In the genomic region with DNA sequence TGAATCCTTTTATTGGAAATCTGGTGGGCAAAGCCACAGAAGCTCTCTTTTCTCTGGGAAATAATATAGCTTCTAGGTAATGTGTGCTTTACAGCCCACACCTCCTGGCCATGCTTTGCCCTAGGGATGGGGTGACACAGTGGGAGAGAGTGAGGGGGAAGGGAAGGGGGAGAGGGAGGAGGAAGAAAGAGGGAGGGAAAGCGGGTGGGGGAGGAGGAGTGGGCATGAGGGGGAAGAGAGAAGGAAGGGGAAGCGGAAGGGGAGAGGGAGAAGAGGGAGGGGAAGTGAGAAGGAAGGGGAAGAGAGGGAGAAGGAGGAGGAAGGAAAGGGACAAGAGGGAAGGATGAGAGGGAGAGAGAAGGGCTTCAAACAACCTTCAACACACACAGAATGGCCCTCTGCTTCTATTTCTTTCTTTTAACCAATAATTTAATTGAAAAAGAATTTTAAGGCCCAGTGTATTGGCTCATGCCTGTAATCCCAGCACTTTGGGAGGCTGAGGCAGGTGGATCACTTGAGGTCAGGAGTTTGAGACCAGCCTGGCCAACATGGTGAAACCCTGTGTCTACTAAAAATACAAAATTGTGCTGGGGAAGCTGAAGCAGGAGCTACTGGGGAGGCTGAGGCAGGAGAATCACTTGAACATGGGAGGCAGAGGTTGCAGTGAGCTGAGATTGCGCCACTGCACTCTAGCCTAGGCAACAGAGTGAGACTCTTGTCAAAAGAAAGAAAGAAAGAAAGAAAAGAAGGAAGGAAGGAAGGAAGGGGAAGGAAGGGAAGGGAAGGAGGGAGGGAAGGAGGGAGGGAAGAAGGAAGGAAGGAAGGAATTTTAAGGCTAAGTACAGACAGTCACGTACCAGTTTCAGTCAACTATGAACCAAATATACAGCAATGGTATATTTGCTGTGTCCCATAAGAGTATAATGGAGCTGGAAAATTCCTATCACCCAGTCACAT, we compare ENCODE assay signal across 1 cellular context.
TF ChIP-seq lines count a peak whose summit lies in the region.

No MANE protein-coding gene starts in this region.

TF ChIP-seq in H1, 55 proteins besides CTCF, POLR2A, EP300 and RAD21:
- no peak for TF ChIP-seq SP2 (IDR thresholded peaks at IDR 0.05; ENCODE audit: low read length)
- TF ChIP-seq SIN3A (conservative IDR thresholded peaks at IDR 0.05 in 1 of 2, IDR thresholded peaks at IDR 0.05 in 1 of 2; ENCODE audit: low read depth in 1 of 2, low read length in 2 of 2): no peak
- TF ChIP-seq CBX5 (IDR thresholded peaks at IDR 0.05; ENCODE audit: low read depth, low read length): no peak
- no peak for TF ChIP-seq SAP30 (IDR thresholded peaks at IDR 0.05; ENCODE audit: insufficient read depth, insufficient replicate concordance, low read length)
- TF ChIP-seq CHD1 (IDR thresholded peaks at IDR 0.05; ENCODE audit: low read depth, low read length): no peak
- no peak for TF ChIP-seq SP1 (IDR thresholded peaks at IDR 0.05; ENCODE audit: low read depth, low read length)
- TF ChIP-seq CTBP2 (IDR thresholded peaks at IDR 0.05; ENCODE audit: borderline replicate concordance, insufficient read depth, insufficient read length, low read length): no peak
- TF ChIP-seq MAFK (IDR thresholded peaks at IDR 0.05; ENCODE audit: low read depth, low read length): no peak
- TF ChIP-seq HDAC2 (IDR thresholded peaks at IDR 0.05; ENCODE audit: borderline replicate concordance in 1 of 2, low read depth in 2 of 2, low read length in 2 of 2): no peak
